ENCODE assay signal across 8 cellular contexts in genomic region chr21:45073301-45074047, GRCh38. TPM values are rescaled to one million over a fixed set of nuclear protein-coding genes. Genes with fewer than 3 reads are reported as not detected.
DNase-seq lines count a peak whose midpoint lies in the region; ATAC-seq and TF ChIP-seq lines count a peak whose summit lies in the region.

No MANE protein-coding gene starts in this region.

- peak overlapping the region; percentile 94 for H3K27ac Mint-ChIP-seq in activated CD4-positive, alpha-beta T cell treated with anti-CD3 and anti-CD28 coated beads, Interleukin-2, amount 10 ng/mL, durations not matched to agents 7 days and 5 days

- DNase-seq in activated CD4-positive, alpha-beta T cell treated with anti-CD3 and anti-CD28 coated beads, Interleukin-2, amount 10 ng/mL, durations not matched to agents 7 days and 5 days = no peak
- no peak for DNase-seq in activated CD4-positive, alpha-beta T cell treated with anti-CD3 and anti-CD28 coated beads for 1 hour
- DNase-seq in RWPE2 (ENCODE audit: low spot score) = no peak
- no peak for DNase-seq in epithelial cell of prostate (ENCODE audit: low read depth, low spot score)
- DNase-seq in SW 1271 (lab: John Stamatoyannopoulos, UW) = no peak

- no peaks in the 10 kb centered on the region for H3K9me3 ChIP-seq in RWPE2 (ENCODE audit: severe bottlenecking)
- H3K9me3 ChIP-seq in muscle layer of colon (ENCODE audit: low read length) = no peaks in the 10 kb centered on the region

- H3K36me3 ChIP-seq in RWPE2 (ENCODE audit: low read depth) (no peaks in the 10 kb centered on the region), muscle layer of colon (ENCODE audit: insufficient read depth, low read length) (no peaks in the 10 kb centered on the region)

- H3K4me1 Mint-ChIP-seq in activated CD4-positive, alpha-beta T cell treated with anti-CD3 and anti-CD28 coated beads, Interleukin-2, amount 10 ng/mL, durations not matched to agents 7 days and 5 days = peaks cover 36% of the 10 kb centered on the region

- TF ChIP-seq CTCF in RWPE2 (IDR thresholded peaks at IDR 0.05; ENCODE audit: poor library complexity, severe bottlenecking) = no peak

- ATAC-seq in RWPE2 (ENCODE audit: low read depth) (peak; percentile 37), HG03095 (IDR thresholded peaks at IDR 0.05; ENCODE audit: unreplicated experiment) (no peak), GM19035 (IDR thresholded peaks at IDR 0.05; ENCODE audit: unreplicated experiment) (no peak)

- H3K27me3 ChIP-seq in RWPE2 (ENCODE audit: insufficient read depth, poor library complexity, severe bottlenecking) = no peaks in the 10 kb centered on the region
- H3K27me3 ChIP-seq in muscle layer of colon (ENCODE audit: control insufficient read depth in 1 of 2, insufficient read depth in 2 of 2, low read length in 2 of 2) = no peaks in the 10 kb centered on the region

- no peaks in the 10 kb centered on the region for H3K9me3 Mint-ChIP-seq in activated CD4-positive, alpha-beta T cell treated with anti-CD3 and anti-CD28 coated beads, Interleukin-2, amount 10 ng/mL, durations not matched to agents 7 days and 5 days

- H3K9ac ChIP-seq in muscle layer of colon (ENCODE audit: low read length) = no peak overlapping the region

- peak overlapping the region; percentile 96 for H3K4me3 Mint-ChIP-seq in activated CD4-positive, alpha-beta T cell treated with anti-CD3 and anti-CD28 coated beads, Interleukin-2, amount 10 ng/mL, durations not matched to agents 7 days and 5 days

- H3K27ac ChIP-seq in RWPE2 (ENCODE audit: poor library complexity, severe bottlenecking) (peak overlapping the region; percentile 68), epithelial cell of prostate (peak overlapping the region; percentile 78), muscle layer of colon (ENCODE audit: low read depth, low read length) (peak overlapping the region; percentile 42)

- CTCF ChIA-PET in activated CD4-positive, alpha-beta T cell treated with anti-CD3 and anti-CD28 coated beads, Interleukin-2, amount 10 ng/mL, durations not matched to agents 7 days and 5 days (lab: Charles Lee) = interaction anchor here (0.9 to 1.3 kb wide), 2 partner anchors 26 to 67 kb away, joined by 3 to 4 read pairs; no protein-coding TSS in a partner anchor

- no peaks in the 10 kb centered on the region for H3K27me3 Mint-ChIP-seq in activated CD4-positive, alpha-beta T cell treated with anti-CD3 and anti-CD28 coated beads, Interleukin-2, amount 10 ng/mL, durations not matched to agents 7 days and 5 days

- peaks cover under 1% of the 10 kb centered on the region for H3K4me1 ChIP-seq in RWPE2 (ENCODE audit: insufficient read depth, poor library complexity, severe bottlenecking)
- H3K4me1 ChIP-seq in muscle layer of colon (ENCODE audit: insufficient read depth, low read length) = peaks cover 17% of the 10 kb centered on the region

- H3K4me3 ChIP-seq in RWPE2 (ENCODE audit: severe bottlenecking) (peak overlapping the region; percentile 88), muscle layer of colon (ENCODE audit: low read depth in 1 of 2, low read length in 2 of 2) (peak overlapping the region; percentile 49 to 60)

- no peaks in the 10 kb centered on the region for H3K36me3 Mint-ChIP-seq in activated CD4-positive, alpha-beta T cell treated with anti-CD3 and anti-CD28 coated beads, Interleukin-2, amount 10 ng/mL, durations not matched to agents 7 days and 5 days (ENCODE audit: low read depth)

- POLR2A ChIA-PET in activated CD4-positive, alpha-beta T cell treated with anti-CD3 and anti-CD28 coated beads, Interleukin-2, amount 10 ng/mL, durations not matched to agents 7 days and 5 days (lab: Charles Lee) = interaction anchor here (0.6 kb wide), 1 partner anchor 410 kb away, joined by 5 read pairs; no protein-coding TSS in a partner anchor

RNA-seq across cellular contexts. Expression of gene ADARB1, which starts 0.9 kb away (rescaled TPM):
- total RNA-seq in activated CD4-positive, alpha-beta T cell treated with anti-CD3 and anti-CD28 coated beads, Interleukin-2, amount 10 ng/mL, durations not matched to agents 7 days and 5 days = 10 to 100 TPM; 43.3 to 45.4 TPM
